ENCODE assay signal across 8 cellular contexts in the genomic region with DNA sequence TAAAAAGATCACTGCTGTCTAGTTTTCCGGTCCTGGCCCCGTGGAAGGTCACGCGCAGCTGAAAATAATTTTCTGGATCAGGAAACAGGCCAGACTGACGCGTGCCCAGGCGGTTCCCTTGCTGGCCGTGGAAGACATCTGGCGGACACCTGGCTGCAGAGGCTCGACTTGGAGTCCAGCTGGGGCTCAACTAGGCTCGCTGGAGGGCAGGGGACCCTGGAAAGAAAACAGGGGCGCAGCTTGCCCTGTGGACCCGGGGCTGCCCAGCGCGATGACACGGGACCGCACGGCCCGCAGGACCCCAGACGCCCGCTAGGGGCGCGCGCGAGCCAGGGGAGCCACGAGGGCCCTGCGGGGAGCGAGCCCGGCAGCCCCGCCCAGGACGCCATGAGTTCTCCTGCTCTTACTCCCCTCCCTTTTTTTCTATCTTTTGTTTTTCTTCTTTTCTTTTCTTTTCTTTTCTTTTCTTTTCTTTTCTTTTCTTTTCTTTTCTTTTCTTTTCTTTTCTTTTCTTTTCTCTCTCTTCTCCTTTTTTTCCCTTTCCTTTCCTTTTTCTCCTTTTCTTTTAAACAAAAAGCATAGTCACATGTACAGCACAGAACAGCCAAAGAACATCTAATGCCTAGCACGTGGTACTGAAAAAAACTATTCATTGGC. TPM values are rescaled to one million over a fixed set of nuclear protein-coding genes. Genes with fewer than 3 reads are reported as not detected.
A peak's percentile ranks its signal among the peaks of the same experiment; 100 is the strongest.
DNase-seq lines count a peak whose midpoint lies in the region; ATAC-seq and TF ChIP-seq lines count a peak whose summit lies in the region.

No MANE protein-coding gene starts in this region.

- peak overlapping the region; percentile 56 to 79 for H3K27ac Mint-ChIP-seq in natural killer cell treated with Interleukin-12 subunit alpha and Interleukin-12 subunit beta and Interleukin-15 and Interleukin-18, amount 100 ng/mL, for 72 hours
- H3K27ac Mint-ChIP-seq in stimulated activated naive CD8-positive, alpha-beta T cell treated with anti-CD3 and anti-CD28 coated beads, Interleukin-15, amount 100 ng/mL, for 72 hours = peak overlapping the region in 1 of 2 donors; percentile 90

- ATAC-seq in HG02642 (IDR thresholded peaks at IDR 0.05; ENCODE audit: poor library complexity, unreplicated experiment) (peak; percentile 93), GM21723 (IDR thresholded peaks at IDR 0.05; ENCODE audit: unreplicated experiment) (no peak)
- peak; percentile 99 for ATAC-seq in natural killer cell treated with Interleukin-12 subunit alpha and Interleukin-12 subunit beta and Interleukin-15 and Interleukin-18, amount 100 ng/mL, for 72 hours
- ATAC-seq in stimulated activated naive CD8-positive, alpha-beta T cell treated with anti-CD3 and anti-CD28 coated beads, Interleukin-15, amount 100 ng/mL, for 72 hours = peak; percentile 97

- peak overlapping the region in 3 of 4 donors; percentile 57 to 73 (median 66) for H3K27ac ChIP-seq in esophagus squamous epithelium

- no peaks in the 10 kb centered on the region for H3K9me3 ChIP-seq in esophagus squamous epithelium

- TF ChIP-seq CTCF in esophagus squamous epithelium (IDR thresholded peaks at IDR 0.05) = peak; percentile 83 to 97 (median 95)

- WGBS in esophagus squamous epithelium, 2 donors = 3 to 11% methylated on average over 19 to 29 of the region's 32 CpGs

- H3K36me3 ChIP-seq in esophagus squamous epithelium = no peaks in the 10 kb centered on the region

- intact Hi-C loops in esophagus squamous epithelium (cut with DNase I) = no loop called here

- peaks cover 21 to 29% of the 10 kb centered on the region in 2 donors for H3K4me1 Mint-ChIP-seq in natural killer cell treated with Interleukin-12 subunit alpha and Interleukin-12 subunit beta and Interleukin-15 and Interleukin-18, amount 100 ng/mL, for 72 hours (ENCODE audit: low read depth in 2 of 2)
- H3K4me1 Mint-ChIP-seq in stimulated activated naive CD8-positive, alpha-beta T cell treated with anti-CD3 and anti-CD28 coated beads, Interleukin-15, amount 100 ng/mL, for 72 hours = peaks cover 64% of the 10 kb centered on the region

- no peaks in the 10 kb centered on the region for H3K36me3 Mint-ChIP-seq in natural killer cell treated with Interleukin-12 subunit alpha and Interleukin-12 subunit beta and Interleukin-15 and Interleukin-18, amount 100 ng/mL, for 72 hours

- no peaks in the 10 kb centered on the region for H3K27me3 Mint-ChIP-seq in natural killer cell treated with Interleukin-12 subunit alpha and Interleukin-12 subunit beta and Interleukin-15 and Interleukin-18, amount 100 ng/mL, for 72 hours
- peaks cover 10% of the 10 kb centered on the region for H3K27me3 Mint-ChIP-seq in stimulated activated naive CD8-positive, alpha-beta T cell treated with anti-CD3 and anti-CD28 coated beads, Interleukin-15, amount 100 ng/mL, for 72 hours

- no peak for TF ChIP-seq POLR2A in esophagus squamous epithelium (IDR thresholded peaks at IDR 0.05)

- peaks cover 0 to 5% (median 0%) of the 10 kb centered on the region in 4 donors for H3K27me3 ChIP-seq in esophagus squamous epithelium

- H3K4me3 Mint-ChIP-seq in natural killer cell treated with Interleukin-12 subunit alpha and Interleukin-12 subunit beta and Interleukin-15 and Interleukin-18, amount 100 ng/mL, for 72 hours = peak overlapping the region; percentile 76
- peak overlapping the region; percentile 68 to 71 for H3K4me3 Mint-ChIP-seq in stimulated activated naive CD8-positive, alpha-beta T cell treated with anti-CD3 and anti-CD28 coated beads, Interleukin-15, amount 100 ng/mL, for 72 hours

- DNase-seq in ELR (ENCODE audit: low read depth) (peak; percentile 78), NOMO-1 treated with DMSO at 0.1 percent for 48 hours (lab: John Stamatoyannopoulos, UW; ENCODE audit: unreplicated experiment) (peak; percentile 44), activated T-cell treated with anti-CD3 and anti-CD28 coated beads for 4 hours (peak; percentile 67), esophagus squamous epithelium (lab: John Stamatoyannopoulos, UW) (no peak)
- peak; percentile 86 for DNase-seq in natural killer cell treated with Interleukin-12 subunit alpha and Interleukin-12 subunit beta and Interleukin-15 and Interleukin-18, amount 100 ng/mL, for 72 hours (ENCODE audit: low spot score)
- peak; percentile 85 to 87 for DNase-seq in stimulated activated naive CD8-positive, alpha-beta T cell treated with anti-CD3 and anti-CD28 coated beads, Interleukin-15, amount 100 ng/mL, for 72 hours

- peak overlapping the region in 3 of 4 donors; percentile 33 to 57 (median 35) for H3K4me3 ChIP-seq in esophagus squamous epithelium

- H3K4me1 ChIP-seq in esophagus squamous epithelium = peaks cover 7 to 25% (median 9%) of the 10 kb centered on the region in 3 donors

- H3K9me3 Mint-ChIP-seq in natural killer cell treated with Interleukin-12 subunit alpha and Interleukin-12 subunit beta and Interleukin-15 and Interleukin-18, amount 100 ng/mL, for 72 hours = no peaks in the 10 kb centered on the region
- peaks cover 0 to 4% of the 10 kb centered on the region in 2 donors for H3K9me3 Mint-ChIP-seq in stimulated activated naive CD8-positive, alpha-beta T cell treated with anti-CD3 and anti-CD28 coated beads, Interleukin-15, amount 100 ng/mL, for 72 hours

RNA-seq across cellular contexts. Expression of gene UBE2F, which starts 43.2 kb away (rescaled TPM):
- total RNA-seq in esophagus squamous epithelium = 10 to 100 TPM; 54.9 to 84.7 (median 64.8) TPM
- total RNA-seq in natural killer cell treated with Interleukin-12 subunit alpha and Interleukin-12 subunit beta and Interleukin-15 and Interleukin-18, amount 100 ng/mL, for 72 hours = 10 to 100 TPM; 51.3 to 78.0 TPM
